In genomic region chr14:74064883-74065282, GRCh38 we compare ENCODE assay signal across 17 cellular contexts. TPM values are rescaled to one million over a fixed set of nuclear protein-coding genes. Genes with fewer than 3 reads are reported as not detected.
DNase-seq lines count a peak whose midpoint lies in the region; ATAC-seq and TF ChIP-seq lines count a peak whose summit lies in the region.
"Had no signal": no experiment of that assay in that cellular context is flagged by ENCODE, and none has a peak within 500 bp of the region (broad histone marks: within the 10 kb centered on the region; RNA-seq: fewer than 3 reads in every experiment).

No MANE protein-coding gene starts in this region.

- H3K9me3 Mint-ChIP-seq in MCF 10A (ENCODE audit: unreplicated experiment), result no peaks in the 10 kb centered on the region
- H3K9me3 Mint-ChIP-seq: CD8-positive, alpha-beta memory T cell; H9; IgD-negative memory B cell had no signal

- TF ChIP-seq POLR2A in breast epithelium (IDR thresholded peaks at IDR 0.05) (no peak), gastroesophageal sphincter (IDR thresholded peaks at IDR 0.05) (no peak)

- H3K36me3 ChIP-seq in breast epithelium (no peaks in the 10 kb centered on the region), RWPE2 (ENCODE audit: low read depth) (peaks cover 3% of the 10 kb centered on the region), gastroesophageal sphincter (peaks cover 0 to 100% of the 10 kb centered on the region in 2 donors)

- no peak overlapping the region for H3K4me3 Mint-ChIP-seq in MCF 10A (ENCODE audit: unreplicated experiment)
- H3K4me3 Mint-ChIP-seq: CD8-positive, alpha-beta memory T cell; H9; IgD-negative memory B cell had no signal

- H3K9me3 ChIP-seq in breast epithelium, result no peaks in the 10 kb centered on the region
- no peaks in the 10 kb centered on the region for H3K9me3 ChIP-seq in RWPE2 (ENCODE audit: severe bottlenecking)
- peaks cover 0 to 2% (median 0%) of the 10 kb centered on the region in 3 donors for H3K9me3 ChIP-seq in gastroesophageal sphincter
- H3K9me3 ChIP-seq: BLaER1 treated with 17β-estradiol and CSF1 and Interleukin-3, amounts not matched to agents 10 nM and 100 nM had no signal

- peaks cover 50% of the 10 kb centered on the region for H3K36me3 Mint-ChIP-seq in MCF 10A (ENCODE audit: insufficient read depth, unreplicated experiment)

- peaks cover 13% of the 10 kb centered on the region for H3K4me1 Mint-ChIP-seq in MCF 10A (ENCODE audit: insufficient read depth, unreplicated experiment)
- H3K4me1 Mint-ChIP-seq: CD8-positive, alpha-beta memory T cell; H9; IgD-negative memory B cell had no signal

- no TSS peak for BruUV-seq in MCF 10A (replicated peaks; lab: Mats Ljungman, UMichigan)

- ATAC-seq in RWPE2 (ENCODE audit: low read depth), result peak; percentile 17; the same call in 1 of the 3 replicates
- no peak for ATAC-seq in gastroesophageal sphincter

- no peak overlapping the region for H3K27ac Mint-ChIP-seq in MCF 10A (ENCODE audit: low read depth, unreplicated experiment)
- H3K27ac Mint-ChIP-seq: H9, IgD-negative memory B cell had no signal

- CTCF ChIA-PET in MCF 10A (lab: Yijun Ruan, JAX), result no interaction called here

- H3K27me3 Mint-ChIP-seq in MCF 10A (ENCODE audit: insufficient read depth, unreplicated experiment), result no peaks in the 10 kb centered on the region
- H3K27me3 Mint-ChIP-seq: CD8-positive, alpha-beta memory T cell; IgD-negative memory B cell had no signal

- TF ChIP-seq CTCF in MCF 10A (IDR thresholded peaks at IDR 0.05; ENCODE audit: unreplicated experiment) (no peak), breast epithelium (IDR thresholded peaks at IDR 0.05) (no peak), RWPE2 (IDR thresholded peaks at IDR 0.05; ENCODE audit: poor library complexity, severe bottlenecking) (no peak), fibroblast of mammary gland (conservative IDR thresholded peaks at IDR 0.05; ENCODE audit: control insufficient read depth, insufficient read depth, low read depth, low read length) (no peak), gastroesophageal sphincter (IDR thresholded peaks at IDR 0.05) (no peak)

- H3K27ac ChIP-seq in breast epithelium (no peak overlapping the region), RWPE2 (ENCODE audit: poor library complexity, severe bottlenecking) (no peak overlapping the region), gastroesophageal sphincter (no peak overlapping the region)
- H3K27ac ChIP-seq: BLaER1 treated with 17β-estradiol and CSF1 and Interleukin-3, amounts not matched to agents 10 nM and 100 nM had no signal

- intact Hi-C loops in MCF 10A (cut with micrococcal nuclease), result no loop called here
- intact Hi-C loops in breast epithelium (cut with DNase I; ENCODE audit: low total_unique reads), result no loop called here

- H3K4me3 ChIP-seq in breast epithelium (no peak overlapping the region), RWPE2 (ENCODE audit: severe bottlenecking) (no peak overlapping the region), fibroblast of mammary gland (ENCODE audit: control insufficient read depth, low read depth, low read length) (no peak overlapping the region), gastroesophageal sphincter (no peak overlapping the region)
- H3K4me3 ChIP-seq: BLaER1 treated with 17β-estradiol and CSF1 and Interleukin-3, amounts not matched to agents 10 nM and 100 nM had no signal

- POLR2A ChIA-PET in MCF 10A (lab: Yijun Ruan, JAX), result interaction anchor here (1.2 to 5.2 kb wide), 4 partner anchors 8 to 47 kb away, joined by 3 to 33 read pairs (median 12); partner anchors contain the start of genes ALDH6A1 and LIN52

- WGBS in gastroesophageal sphincter (ENCODE audit: low coverage in 1 of 2), 2 donors, result 74 to 77% methylated on average over 3 of the region's 3 CpGs

- no peak for TF ChIP-seq EP300 in gastroesophageal sphincter (IDR thresholded peaks at IDR 0.05)

- H3K27me3 ChIP-seq in breast epithelium (no peaks in the 10 kb centered on the region), RWPE2 (ENCODE audit: insufficient read depth, poor library complexity, severe bottlenecking) (no peaks in the 10 kb centered on the region), gastroesophageal sphincter (no peaks in the 10 kb centered on the region)
- H3K27me3 ChIP-seq: BLaER1 treated with 17β-estradiol and CSF1 and Interleukin-3, amounts not matched to agents 10 nM and 100 nM had no signal

- H3K4me1 ChIP-seq in breast epithelium, result no peaks in the 10 kb centered on the region
- H3K4me1 ChIP-seq in RWPE2 (ENCODE audit: insufficient read depth, poor library complexity, severe bottlenecking), result peaks cover 11% of the 10 kb centered on the region
- no peaks in the 10 kb centered on the region for H3K4me1 ChIP-seq in gastroesophageal sphincter

- DNase-seq in MCF 10A (ENCODE audit: unreplicated experiment), result peak; percentile 40
- DNase-seq in breast epithelium (ENCODE audit: low spot score in 2 of 2), result no peak
- no peak for DNase-seq in RWPE2 (ENCODE audit: low spot score)
- peak; percentile 44 for DNase-seq in fibroblast of mammary gland (ENCODE audit: low read depth)
- no peak for DNase-seq in activated naive CD4-positive, alpha-beta T cell treated with Interleukin-2 at 50 U/mL for 16 hours
- DNase-seq in COR-L47 (lab: John Stamatoyannopoulos, UW), result no peak
- DNase-seq in GDM1 (lab: John Stamatoyannopoulos, UW), result no peak
- DNase-seq: CD8-positive, alpha-beta memory T cell; DND-41; H9; NCI-H1436; NCI-H2029; NCI-H2171 treated with DMSO at 0.1 percent for 48 hours; NCI-H774 had no signal

RNA-seq across cellular contexts. Expression of gene ALDH6A1, which starts 19.4 kb away (rescaled TPM):
- 22.4 and 28.9 TPM in 2 replicates for total RNA-seq in MCF 10A (2022)
- 10 to 100 TPM; 26.9 to 78.9 (median 40.7) TPM for total RNA-seq in breast epithelium
- total RNA-seq in gastroesophageal sphincter, result 10 to 100 TPM; 47.9 to 70.5 (median 61.3) TPM

RNA-seq across cellular contexts. Expression of gene LIN52, which starts 19.9 kb away (rescaled TPM):
- total RNA-seq in MCF 10A (2022), result 8.7 and 9.5 TPM in 2 replicates
- total RNA-seq in breast epithelium, result 10 to 100 TPM; 11.1 to 13.0 (median 11.4) TPM
- total RNA-seq in gastroesophageal sphincter, result 10 to 100 TPM in 2 of 4 donors, 1 to 10 TPM in 2; 8.1 to 15.9 (median 9.9) TPM

RNA-seq across cellular contexts. Expression of gene BBOF1, which starts 45.7 kb away (rescaled TPM):
- 2.0 and 4.2 TPM in 2 replicates for total RNA-seq in MCF 10A (2022)
- 10 to 100 TPM; 10.6 to 24.9 (median 18.7) TPM for total RNA-seq in breast epithelium
- 10 to 100 TPM in 2 of 4 donors, 1 to 10 TPM in 2; 7.3 to 12.4 (median 10.5) TPM for total RNA-seq in gastroesophageal sphincter

RNA-seq across cellular contexts. Expression of gene ENTPD5, which starts 45.8 kb away (rescaled TPM):
- 13.9 and 15.8 TPM in 2 replicates for total RNA-seq in MCF 10A (2022)
- 10 to 100 TPM; 10.2 to 52.1 (median 25.0) TPM for total RNA-seq in breast epithelium
- 1 to 10 TPM; 5.9 to 7.1 (median 6.4) TPM for total RNA-seq in gastroesophageal sphincter

Comparison
In these comparisons a context has a peak if more than half of its experiments do, and no peak if none do; other contexts are left out.
1. DNase-seq: peak in MCF 10A (single experiment) and fibroblast of mammary gland (single experiment); none in breast epithelium (0 of 2), RWPE2 (single experiment), activated naive CD4-positive, alpha-beta T cell treated with Interleukin-2 at 50 U/mL for 16 hours (single experiment), COR-L47 (single experiment) and GDM1 (single experiment).